8 cellular contexts compared by ENCODE assay signal in genomic region chr18:3447035-3447894, GRCh38. TPM values are rescaled to one million over a fixed set of nuclear protein-coding genes. Genes with fewer than 3 reads are reported as not detected.
A peak's percentile ranks its signal among the peaks of the same experiment; 100 is the strongest.
DNase-seq lines count a peak whose midpoint lies in the region; ATAC-seq and TF ChIP-seq lines count a peak whose summit lies in the region.

No MANE protein-coding gene starts in this region.

- H3K4me1 Mint-ChIP-seq in activated T-helper 17 cell treated with anti-CD3 and anti-CD28 coated beads, Interleukin-2, amount 50 U/mL, for 72 hours: peaks cover 4% of the 10 kb centered on the region

- peak overlapping the region; percentile 98 for H3K4me3 Mint-ChIP-seq in activated T-helper 17 cell treated with anti-CD3 and anti-CD28 coated beads, Interleukin-2, amount 50 U/mL, for 72 hours

- no peaks in the 10 kb centered on the region for H3K9me3 Mint-ChIP-seq in activated T-helper 17 cell treated with anti-CD3 and anti-CD28 coated beads, Interleukin-2, amount 50 U/mL, for 72 hours

- H3K27ac Mint-ChIP-seq in activated T-helper 17 cell treated with anti-CD3 and anti-CD28 coated beads, Interleukin-2, amount 50 U/mL, for 72 hours: peak overlapping the region; percentile 99

- peaks cover 46% of the 10 kb centered on the region for H3K36me3 Mint-ChIP-seq in activated T-helper 17 cell treated with anti-CD3 and anti-CD28 coated beads, Interleukin-2, amount 50 U/mL, for 72 hours (ENCODE audit: low read depth)

- H3K4me1 ChIP-seq in BE2C: no peaks in the 10 kb centered on the region
- peaks cover 15% of the 10 kb centered on the region for H3K4me1 ChIP-seq in foreskin keratinocyte
- peaks cover 8% of the 10 kb centered on the region for H3K4me1 ChIP-seq in rectal smooth muscle tissue (ENCODE audit: control insufficient read depth, insufficient read depth, low read length)

- peak overlapping the region; percentile 90 for H3K9ac ChIP-seq in rectal smooth muscle tissue (ENCODE audit: low read length)

- DNase-seq in BE2C: no peak
- peak in 52 of 76 experiments; percentile 5 to 87 (median 42) for DNase-seq in HUDEP-2 (lab: John Stamatoyannopoulos, UW; ENCODE audit: unreplicated experiment in 76 of 76)
- DNase-seq in foreskin keratinocyte: peak; percentile 54 to 72
- no peak for DNase-seq in NCI-H748 (lab: John Stamatoyannopoulos, UW; ENCODE audit: unreplicated experiment)

- no peaks in the 10 kb centered on the region for H3K9me3 ChIP-seq in BE2C

- TF ChIP-seq CTCF in BE2C (IDR thresholded peaks at IDR 0.05; ENCODE audit: low read depth, low read length) (no peak), foreskin keratinocyte (conservative IDR thresholded peaks at IDR 0.05) (no peak)

- H3K27me3 Mint-ChIP-seq in activated T-helper 17 cell treated with anti-CD3 and anti-CD28 coated beads, Interleukin-2, amount 50 U/mL, for 72 hours: no peaks in the 10 kb centered on the region

- no peaks in the 10 kb centered on the region for H3K36me3 ChIP-seq in BE2C
- no peaks in the 10 kb centered on the region for H3K36me3 ChIP-seq in rectal smooth muscle tissue (ENCODE audit: control insufficient read depth, insufficient read depth, low read length)

- H3K27me3 ChIP-seq in BE2C: peaks cover 6% of the 10 kb centered on the region
- H3K27me3 ChIP-seq in foreskin keratinocyte: no peaks in the 10 kb centered on the region
- no peaks in the 10 kb centered on the region for H3K27me3 ChIP-seq in rectal smooth muscle tissue (ENCODE audit: control insufficient read depth, insufficient read depth, low read length)

- H3K4me3 ChIP-seq in BE2C (ENCODE audit: low read depth, low read length) (peak overlapping the region; percentile 64), rectal smooth muscle tissue (ENCODE audit: low read length) (peak overlapping the region; percentile 97)

- ATAC-seq in activated T-helper 17 cell treated with anti-CD3 and anti-CD28 coated beads, Interleukin-2, amount 50 U/mL, for 72 hours (replicated peaks): no peak
- ATAC-seq in foreskin keratinocyte (no peak), GM18517 (IDR thresholded peaks at IDR 0.05; ENCODE audit: unreplicated experiment) (no peak), HG03432 (IDR thresholded peaks at IDR 0.05; ENCODE audit: unreplicated experiment) (no peak)

- H3K27ac ChIP-seq in foreskin keratinocyte: peak overlapping the region; percentile 98
- H3K27ac ChIP-seq in rectal smooth muscle tissue (ENCODE audit: low read depth, low read length): peak overlapping the region; percentile 99

RNA-seq across cellular contexts. Expression of gene TGIF1, which starts 2.7 kb away (rescaled TPM):
- polyA plus RNA-seq in BE2C (2012; ENCODE audit: insufficient read depth, insufficient read length, low read depth): not detected
- 10 to 100 TPM; 18.6 to 86.1 TPM for total RNA-seq in activated T-helper 17 cell treated with anti-CD3 and anti-CD28 coated beads, Interleukin-2, amount 50 U/mL, for 72 hours
- 80.1 and 83.4 TPM in 2 replicates for total RNA-seq in foreskin keratinocyte
- polyA plus RNA-seq in foreskin keratinocyte: 48.7 and 55.4 TPM in 2 replicates

Comparison
In these comparisons a context has a peak if more than half of its experiments do, and no peak if none do; other contexts are left out.
1. DNase-seq: peak in HUDEP-2 (52 of 76) and foreskin keratinocyte (2 of 2); none in BE2C (single experiment) and NCI-H748 (single experiment).